1 cellular context compared by ENCODE assay signal in genomic region chr14:89141862-89142261, GRCh38.
A peak's percentile ranks its signal among the peaks of the same experiment; 100 is the strongest.
TF ChIP-seq lines count a peak whose summit lies in the region.

No MANE protein-coding gene starts in this region.

TF ChIP-seq in HepG2, 621 proteins besides CTCF, POLR2A, EP300 and RAD21 (continued from another document):
- TF ChIP-seq ZNF687 (CRISPR knock-in tag; IDR thresholded peaks at IDR 0.05) (no peak), ZNF670 (CRISPR knock-in tag; IDR thresholded peaks at IDR 0.05; ENCODE audit: borderline replicate concordance) (no peak), YEATS2 (CRISPR knock-in tag; IDR thresholded peaks at IDR 0.05; ENCODE audit: borderline replicate concordance) (no peak), MAFF (IDR thresholded peaks at IDR 0.05; ENCODE audit: low read depth, low read length) (peak; percentile 42; the same call in 1 of the 2 replicates), MAFK (conservative IDR thresholded peaks at IDR 0.05 in 1 of 2, IDR thresholded peaks at IDR 0.05 in 1 of 2; ENCODE audit: low read length in 2 of 2) (peak; percentile 51 to 68; a peak in 3 of 4 replicates)
